Comparison of ENCODE assay signal across 1 cellular context in genomic region chr11:116774661-116775060, GRCh38.
A peak's percentile ranks its signal among the peaks of the same experiment; 100 is the strongest.
TF ChIP-seq lines count a peak whose summit lies in the region.

No MANE protein-coding gene starts in this region.

TF ChIP-seq in HepG2, 621 proteins besides CTCF, POLR2A, EP300 and RAD21:
- TF ChIP-seq ZXDC (CRISPR knock-in tag; IDR thresholded peaks at IDR 0.05) = no peak
- TF ChIP-seq ZNF446 (CRISPR knock-in tag; IDR thresholded peaks at IDR 0.05) = no peak
- peak; percentile 28 for TF ChIP-seq AGO2 (optimal IDR thresholded peaks at IDR 0.05; ENCODE audit: low read depth, low read length)
- TF ChIP-seq PRDM15 (CRISPR knock-in tag; IDR thresholded peaks at IDR 0.05) = no peak
- peak; percentile 34; the same call in 1 of the 2 replicates for TF ChIP-seq BORCS8-MEF2B (CRISPR knock-in tag; IDR thresholded peaks at IDR 0.05)
- no peak for TF ChIP-seq ATAD3A (CRISPR knock-in tag; IDR thresholded peaks at IDR 0.05)
- TF ChIP-seq HNF4A (CRISPR knock-in tag; IDR thresholded peaks at IDR 0.05) = no peak
- no peak for TF ChIP-seq RBFOX2 (IDR thresholded peaks at IDR 0.05; ENCODE audit: low read depth, low read length)
- TF ChIP-seq ZNF687 (CRISPR knock-in tag; IDR thresholded peaks at IDR 0.05) = peak; percentile 20; the same call in 1 of the 2 replicates
- no peak for TF ChIP-seq ZNF777 (CRISPR knock-in tag; IDR thresholded peaks at IDR 0.05)
- TF ChIP-seq PHF5A (CRISPR knock-in tag; IDR thresholded peaks at IDR 0.05; ENCODE audit: low read depth, unreplicated experiment) = no peak
- TF ChIP-seq SALL1 (CRISPR knock-in tag; IDR thresholded peaks at IDR 0.05) = 0 out of 2 replicates have a peak, but pooled peaks have one; percentile 11
- TF ChIP-seq ZMYM3 (CRISPR knock-in tag; IDR thresholded peaks at IDR 0.05) = peak; percentile 43; the same call in 1 of the 2 replicates
- TF ChIP-seq ZFP1 (CRISPR knock-in tag; IDR thresholded peaks at IDR 0.05) = no peak
- no peak for TF ChIP-seq SPEN (CRISPR knock-in tag; IDR thresholded peaks at IDR 0.05; ENCODE audit: low read depth)
- TF ChIP-seq CREB3 (CRISPR knock-in tag; IDR thresholded peaks at IDR 0.05) = no peak
- no peak for TF ChIP-seq ZBTB7A (CRISPR knock-in tag; IDR thresholded peaks at IDR 0.05)
